Comparison of ENCODE assay signal across 8 cellular contexts in the genomic region with DNA sequence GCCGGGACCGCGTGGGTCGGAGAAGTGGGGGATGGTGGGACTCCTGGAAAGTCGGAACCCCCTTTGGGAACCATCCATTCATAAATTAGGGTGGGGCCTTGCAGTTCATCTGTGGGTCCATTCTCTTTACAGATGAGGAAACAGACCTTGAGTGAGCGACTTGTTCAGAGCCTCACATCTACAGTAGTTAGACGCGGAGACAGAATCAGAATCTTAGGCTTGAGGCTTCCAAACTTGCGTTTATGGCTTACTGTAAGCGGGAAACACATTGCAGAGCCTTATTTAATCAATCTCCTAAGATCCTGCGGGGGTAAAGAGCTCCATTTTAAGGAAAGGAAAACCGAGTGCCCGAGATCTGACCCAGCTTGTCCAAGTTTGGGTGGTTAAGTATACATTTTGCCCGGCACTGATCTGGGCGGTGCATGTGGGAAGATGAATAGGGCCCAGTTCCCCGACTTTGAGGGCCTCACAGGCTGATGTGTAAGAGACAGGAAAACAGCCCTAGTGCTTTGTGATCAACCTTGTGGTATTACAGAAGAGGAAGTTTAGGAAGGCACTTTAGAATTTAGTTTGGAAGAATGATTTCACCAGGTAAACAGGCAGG. TPM values are rescaled to one million over a fixed set of nuclear protein-coding genes. Genes with fewer than 3 reads are reported as not detected.
DNase-seq lines count a peak whose midpoint lies in the region; FAIRE-seq and TF ChIP-seq lines count a peak whose summit lies in the region.

No MANE protein-coding gene starts in this region.

- DNase-seq in DMS 273 (lab: John Stamatoyannopoulos, UW; ENCODE audit: unreplicated experiment) (peak; percentile 96), H4 (ENCODE audit: low spot score) (peak; percentile 16), NCI-H2081 (lab: John Stamatoyannopoulos, UW) (peak; percentile 25 to 52), endothelial cell of umbilical vein (ENCODE audit: low read depth, low spot score) (no peak), nephron progenitor cell (peak; percentile 18), uterus (peak in 1 of 2 donors; percentile 19), immature natural killer cell (no peak)
- peak; percentile 53 for DNase-seq in activated CD4-positive, alpha-beta T cell treated with anti-CD3 and anti-CD28 coated beads for 48 hours

- TF ChIP-seq CTCF in endothelial cell of umbilical vein (IDR thresholded peaks at IDR 0.05; ENCODE audit: extremely low read depth in 1 of 2, insufficient read depth in 1 of 2, low read depth in 1 of 2, low read length in 2 of 2): no peak
- TF ChIP-seq CTCF in nephron progenitor cell (IDR thresholded peaks at IDR 0.05): no peak
- TF ChIP-seq CTCF in uterus (IDR thresholded peaks at IDR 0.05): no peak

- no peaks in the 10 kb centered on the region for H3K9me3 Mint-ChIP-seq in nephron progenitor cell
- no peaks in the 10 kb centered on the region for H3K9me3 Mint-ChIP-seq in immature natural killer cell

- H3K4me1 ChIP-seq in endothelial cell of umbilical vein (ENCODE audit: control insufficient read depth, extremely low read depth, insufficient read depth, low read length) (peaks cover 22% of the 10 kb centered on the region), uterus (peaks cover 0 to 5% of the 10 kb centered on the region in 2 donors)

- H3K79me2 ChIP-seq in endothelial cell of umbilical vein (ENCODE audit: control insufficient read depth, insufficient read depth, low read length): peaks cover 63% of the 10 kb centered on the region

- H3K9ac ChIP-seq in endothelial cell of umbilical vein (replicated peaks; ENCODE audit: extremely low read depth, insufficient read depth, low read length): peak overlapping the region; percentile 91

- H4K20me1 ChIP-seq in endothelial cell of umbilical vein (replicated peaks; ENCODE audit: control insufficient read depth, extremely low read depth, insufficient read depth, low read length): no peaks in the 10 kb centered on the region

- H3K4me2 ChIP-seq in endothelial cell of umbilical vein (ENCODE audit: insufficient read depth, low read length): peak overlapping the region; percentile 96

- intact Hi-C loops in endothelial cell of umbilical vein (cut with micrococcal nuclease): loop anchor here (2.0 to 5.0 kb wide), 6 partner anchors 119 to 1989 kb away; partner anchors contain the start of gene GOLPH3
- intact Hi-C loops in uterus (cut with DNase I; ENCODE audit: low total_unique reads): loop anchor here (10.0 kb wide), 1 partner anchor 493 kb away; the partner anchor contains the start of gene RXFP3

- dilution Hi-C loops in endothelial cell of umbilical vein (cut with MboI; ENCODE audit: extremely low pct_ligation_motif_present, low sequenced_read_pairs): no loop called here

- H3K27me3 ChIP-seq in endothelial cell of umbilical vein (ENCODE audit: control insufficient read depth in 2 of 2, insufficient read depth in 2 of 2, low read length in 2 of 2) (no peaks in the 10 kb centered on the region), uterus (no peaks in the 10 kb centered on the region)

- no peak overlapping the region for H3K27ac Mint-ChIP-seq in nephron progenitor cell
- H3K27ac Mint-ChIP-seq in immature natural killer cell: no peak overlapping the region

- TSS peak; percentile 52 for BruUV-seq in endothelial cell of umbilical vein (replicated peaks; lab: Mats Ljungman, UMichigan)

- H3K27ac ChIP-seq in endothelial cell of umbilical vein (ENCODE audit: insufficient read depth, low read depth, low read length) (peak overlapping the region; percentile 73), uterus (peak overlapping the region; percentile 84 to 97)

- TF ChIP-seq POLR2A in endothelial cell of umbilical vein (IDR thresholded peaks at IDR 0.05; ENCODE audit: low read depth, low read length): no peak
- no peak for TF ChIP-seq POLR2A in uterus (IDR thresholded peaks at IDR 0.05)

- no peak for FAIRE-seq in endothelial cell of umbilical vein (lab: Jason Lieb, UNC)

- peaks cover 33% of the 10 kb centered on the region for H3K36me3 Mint-ChIP-seq in nephron progenitor cell (ENCODE audit: low read depth)
- peaks cover 0 to 3% (median 0%) of the 10 kb centered on the region in 3 donors for H3K36me3 Mint-ChIP-seq in immature natural killer cell

- H3K36me3 ChIP-seq in endothelial cell of umbilical vein (ENCODE audit: control insufficient read depth in 2 of 2, extremely low read depth in 1 of 2, insufficient read depth in 2 of 2, low read length in 2 of 2) (peaks cover 6% of the 10 kb centered on the region in 2 experiments), uterus (no peaks in the 10 kb centered on the region)

- H3K9me3 ChIP-seq in endothelial cell of umbilical vein (replicated peaks; ENCODE audit: control insufficient read depth, insufficient read depth, low read length) (no peaks in the 10 kb centered on the region), uterus (no peaks in the 10 kb centered on the region)

- CTCF ChIA-PET in endothelial cell of umbilical vein (lab: Charles Lee): interaction anchor here (1.0 to 2.4 kb wide), 3 partner anchors 494 to 851 kb away, joined by 3 to 13 read pairs (median 13); partner anchors contain the start of gene RXFP3

- no peaks in the 10 kb centered on the region for H3K27me3 Mint-ChIP-seq in nephron progenitor cell (ENCODE audit: low read depth, poor library complexity)
- peaks cover 0 to 2% (median 0%) of the 10 kb centered on the region in 3 donors for H3K27me3 Mint-ChIP-seq in immature natural killer cell (ENCODE audit: low read depth in 3 of 3)

- H3K4me3 Mint-ChIP-seq in nephron progenitor cell (no peak overlapping the region), immature natural killer cell (no peak overlapping the region)

- peaks cover 14% of the 10 kb centered on the region for H3K4me1 Mint-ChIP-seq in nephron progenitor cell
- H3K4me1 Mint-ChIP-seq in immature natural killer cell: peaks cover 18 to 33% of the 10 kb centered on the region in 2 donors

- H2AFZ ChIP-seq in endothelial cell of umbilical vein (ENCODE audit: low read depth, low read length): peak overlapping the region; percentile 30

- H3K4me3 ChIP-seq in endothelial cell of umbilical vein (replicated peaks in 1 of 3; ENCODE audit: insufficient read depth in 1 of 3, low read depth in 1 of 3, low read length in 3 of 3): peak overlapping the region; percentile 68 to 93 (median 76)
- H3K4me3 ChIP-seq in uterus: peak overlapping the region; percentile 81 to 86

- H3K9me1 ChIP-seq in endothelial cell of umbilical vein (replicated peaks; ENCODE audit: control insufficient read depth, extremely low read depth, insufficient read depth, low read length): no peaks in the 10 kb centered on the region

- POLR2A ChIA-PET in endothelial cell of umbilical vein (lab: Charles Lee): no interaction called here

TF ChIP-seq in endothelial cell of umbilical vein, 7 proteins besides CTCF, POLR2A, EP300 and RAD21:
- TF ChIP-seq JUN (IDR thresholded peaks at IDR 0.05; ENCODE audit: borderline replicate concordance, insufficient read depth, insufficient read length, low read depth) (no peak), EZH2 (IDR thresholded peaks at IDR 0.05; ENCODE audit: borderline replicate concordance, low read depth, low read length, severe bottlenecking) (no peak), FOS (IDR thresholded peaks at IDR 0.05; ENCODE audit: borderline replicate concordance, insufficient read depth, low read length) (no peak), MYC (IDR thresholded peaks at IDR 0.05; ENCODE audit: low read depth, low read length) (peak; percentile 94), GATA2 (IDR thresholded peaks at IDR 0.05; ENCODE audit: insufficient read depth, insufficient read length, low read depth, low read length) (no peak), POLR2AphosphoS5 (IDR thresholded peaks at IDR 0.05; ENCODE audit: insufficient read depth, low read depth, low read length) (no peak)
- TF ChIP-seq, protein P1, sequence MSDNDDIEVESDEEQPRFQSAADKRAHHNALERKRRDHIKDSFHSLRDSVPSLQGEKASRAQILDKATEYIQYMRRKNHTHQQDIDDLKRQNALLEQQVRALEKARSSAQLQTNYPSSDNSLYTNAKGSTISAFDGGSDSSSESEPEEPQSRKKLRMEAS (IDR thresholded peaks at IDR 0.05; ENCODE audit: insufficient read depth, insufficient read length): peak; percentile 24

RNA-seq across cellular contexts. Expression of gene TARS1, which starts 0.6 kb away (rescaled TPM):
- total RNA-seq in H4 (2014; rRNA removed; shearing (Covaris generic)): 307 and 380 TPM in 2 replicates
- total RNA-seq in endothelial cell of umbilical vein: 175 and 184 TPM in 2 replicates
- 32.0 and 39.1 TPM in 2 replicates for polyA plus RNA-seq in endothelial cell of umbilical vein
- 75.4 and 75.7 TPM in 2 replicates for polyA plus RNA-seq in endothelial cell of umbilical vein (2011; cell fraction: cytosol; rRNA removed)
- 88.6 and 119 TPM in 2 replicates for polyA plus RNA-seq in endothelial cell of umbilical vein (2011; cell fraction: nucleus; rRNA removed)
- 103 and 163 TPM in 2 replicates for polyA plus RNA-seq in endothelial cell of umbilical vein (2012)
- polyA minus RNA-seq in endothelial cell of umbilical vein: 61.8 and 70.3 TPM in 2 replicates
- polyA minus RNA-seq in endothelial cell of umbilical vein (2011; cell fraction: cytosol; rRNA and poly(A)+ RNA removed): 215 TPM
- polyA minus RNA-seq in endothelial cell of umbilical vein (2011; cell fraction: nucleus; rRNA and poly(A)+ RNA removed): 64.0 and 85.6 TPM in 2 replicates
- 100 to 1,000 TPM in 2 of 4 donors, 10 to 100 TPM in 2; 45.0 to 218 (median 93.4) TPM for total RNA-seq in uterus
- 10 to 100 TPM; 46.0 to 77.1 (median 54.0) TPM for polyA plus RNA-seq in immature natural killer cell

Comparison
In these comparisons a context has a peak if more than half of its experiments do, and no peak if none do; other contexts are left out.
1. DNase-seq: peak in DMS 273 (single experiment), H4 (single experiment), NCI-H2081 (2 of 2), activated CD4-positive, alpha-beta T cell treated with anti-CD3 and anti-CD28 coated beads for 48 hours (single experiment) and nephron progenitor cell (single experiment); none in endothelial cell of umbilical vein (single experiment) and immature natural killer cell (0 of 3).